In the genomic region with DNA sequence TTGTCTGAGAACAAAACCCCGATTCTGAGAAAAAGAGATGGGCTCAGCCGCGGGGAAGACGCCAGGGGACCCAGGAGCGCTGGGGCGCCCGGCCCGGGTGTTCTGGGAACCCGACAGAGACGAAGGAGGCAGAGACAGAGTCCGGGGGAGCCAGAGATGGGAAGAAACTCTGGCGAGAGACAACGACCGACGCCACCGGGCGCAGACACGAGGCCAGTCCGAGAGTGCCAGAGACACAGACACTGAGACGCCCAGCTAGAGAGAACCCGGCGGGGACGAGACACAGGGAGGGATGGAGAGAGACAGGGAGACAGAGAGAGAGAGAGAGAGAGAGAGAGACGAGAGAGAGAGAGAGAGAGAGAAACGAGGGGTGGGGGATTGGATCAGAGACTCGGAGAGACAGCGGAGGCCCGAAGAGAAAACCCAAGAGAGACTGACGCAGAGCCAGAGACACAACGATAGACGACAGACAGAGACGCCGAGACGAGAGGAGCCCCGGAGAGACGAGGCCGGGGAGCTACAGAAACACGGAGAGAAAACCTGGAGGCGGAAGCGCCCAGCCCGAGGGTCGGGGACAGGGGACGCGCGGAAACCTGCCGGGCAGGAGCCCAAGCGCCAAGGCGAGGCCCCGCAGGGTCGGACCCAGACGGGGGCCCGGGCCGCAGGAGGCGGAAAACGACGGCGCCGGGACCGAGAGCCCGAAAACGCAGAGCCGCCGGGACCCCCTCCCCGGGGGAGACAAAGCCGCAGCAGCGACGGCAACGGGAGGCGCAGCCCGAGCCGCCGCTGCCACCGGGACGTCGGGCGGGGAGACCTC, we compare ENCODE assay signal across 10 cellular contexts. TPM values are rescaled to one million over a fixed set of nuclear protein-coding genes. Genes with fewer than 3 reads are reported as not detected.
A peak's percentile ranks its signal among the peaks of the same experiment; 100 is the strongest.
DNase-seq lines count a peak whose midpoint lies in the region; ATAC-seq and TF ChIP-seq lines count a peak whose summit lies in the region.
"Had no signal": no experiment of that assay in that cellular context is flagged by ENCODE, and none has a peak within 500 bp of the region (broad histone marks: within the 10 kb centered on the region; RNA-seq: fewer than 3 reads in every experiment).

No MANE protein-coding gene starts in this region.

- peaks cover 3% of the 10 kb centered on the region for H3K36me3 Mint-ChIP-seq in activated T-helper 2 cell treated with anti-CD3 and anti-CD28 coated beads, Interferon-gamma antibody, Interleukin-2, Interleukin-4, amounts not matched to agents 10 μg/mL and 5 μg/mL and 100 μg/mL, durations not matched to agents 14 hours and 24 hours and 36 hours (ENCODE audit: low read depth)
- H3K36me3 Mint-ChIP-seq in type B pancreatic cell, result no peaks in the 10 kb centered on the region

- H3K27ac Mint-ChIP-seq in activated T-helper 2 cell treated with anti-CD3 and anti-CD28 coated beads, Interferon-gamma antibody, Interleukin-2, Interleukin-4, amounts not matched to agents 10 μg/mL and 5 μg/mL and 100 μg/mL, durations not matched to agents 14 hours and 24 hours and 36 hours, result no peak overlapping the region
- no peak overlapping the region for H3K27ac Mint-ChIP-seq in type B pancreatic cell

- H3K4me1 ChIP-seq in cardiac muscle cell (ENCODE audit: low read depth) (no peaks in the 10 kb centered on the region), lower lobe of right lung (peaks cover 4% of the 10 kb centered on the region)

- H3K9me3 Mint-ChIP-seq in activated T-helper 2 cell treated with anti-CD3 and anti-CD28 coated beads, Interferon-gamma antibody, Interleukin-2, Interleukin-4, amounts not matched to agents 10 μg/mL and 5 μg/mL and 100 μg/mL, durations not matched to agents 14 hours and 24 hours and 36 hours, result no peaks in the 10 kb centered on the region
- H3K9me3 Mint-ChIP-seq in type B pancreatic cell, result no peaks in the 10 kb centered on the region

- intact Hi-C loops in left ventricle myocardium superior (cut with micrococcal nuclease) (no loop called here), lower lobe of right lung (cut with DNase I) (no loop called here)
- intact Hi-C loops in activated T-helper 2 cell treated with anti-CD3 and anti-CD28 coated beads, Interferon-gamma antibody, Interleukin-2, Interleukin-4, amounts not matched to agents 10 μg/mL and 5 μg/mL and 100 μg/mL, durations not matched to agents 14 hours and 24 hours and 36 hours (cut with micrococcal nuclease), result no loop called here

- H3K36me3 ChIP-seq in cardiac muscle cell (no peaks in the 10 kb centered on the region), lower lobe of right lung (no peaks in the 10 kb centered on the region)

- H3K27me3 ChIP-seq in cardiac muscle cell, result peaks cover 70% of the 10 kb centered on the region
- H3K27me3 ChIP-seq in lower lobe of right lung (ENCODE audit: low read depth), result peaks cover 69% of the 10 kb centered on the region

- H3K9me3 ChIP-seq in cardiac muscle cell (ENCODE audit: low read depth) (no peaks in the 10 kb centered on the region), lower lobe of right lung (no peaks in the 10 kb centered on the region)

- no peak for ATAC-seq in left ventricle myocardium superior
- ATAC-seq in lower lobe of right lung, result no peak

- peaks cover 9% of the 10 kb centered on the region for H3K4me1 Mint-ChIP-seq in activated T-helper 2 cell treated with anti-CD3 and anti-CD28 coated beads, Interferon-gamma antibody, Interleukin-2, Interleukin-4, amounts not matched to agents 10 μg/mL and 5 μg/mL and 100 μg/mL, durations not matched to agents 14 hours and 24 hours and 36 hours (ENCODE audit: low read depth)
- peaks cover 4% of the 10 kb centered on the region for H3K4me1 Mint-ChIP-seq in type B pancreatic cell (ENCODE audit: unreplicated experiment)

- H3K4me3 ChIP-seq in cardiac muscle cell (peak overlapping the region; percentile 17), lower lobe of right lung (peak overlapping the region; percentile 23)

- H3K27me3 Mint-ChIP-seq in activated T-helper 2 cell treated with anti-CD3 and anti-CD28 coated beads, Interferon-gamma antibody, Interleukin-2, Interleukin-4, amounts not matched to agents 10 μg/mL and 5 μg/mL and 100 μg/mL, durations not matched to agents 14 hours and 24 hours and 36 hours (ENCODE audit: low read depth), result peaks cover 23% of the 10 kb centered on the region
- H3K27me3 Mint-ChIP-seq in type B pancreatic cell, result peaks cover 61% of the 10 kb centered on the region

- H3K27ac ChIP-seq in cardiac muscle cell, result no peak overlapping the region
- H3K27ac ChIP-seq in lower lobe of right lung, result no peak overlapping the region

- TF ChIP-seq CTCF in cardiac muscle cell (IDR thresholded peaks at IDR 0.05; ENCODE audit: low read depth, low read length) (no peak), lower lobe of right lung (IDR thresholded peaks at IDR 0.05) (no peak), type B pancreatic cell (conservative IDR thresholded peaks at IDR 0.05) (no peak)

- no peak for DNase-seq in cardiac muscle cell (ENCODE audit: low read depth in 1 of 2, low spot score in 1 of 2)
- no peak for DNase-seq in left ventricle myocardium superior
- no peak for DNase-seq in activated T-helper 2 cell treated with anti-CD3 and anti-CD28 coated beads, Interferon-gamma antibody, Interleukin-2, Interleukin-4, amounts not matched to agents 10 μg/mL and 5 μg/mL and 100 μg/mL, durations not matched to agents 14 hours and 24 hours and 36 hours (ENCODE audit: low spot score)
- peak; percentile 24 for DNase-seq in lower lobe of right lung
- no peak for DNase-seq in type B pancreatic cell (ENCODE audit: extremely low spot score, unreplicated experiment)
- no peak for DNase-seq in pons (ENCODE audit: low spot score)
- no peak for DNase-seq in islet precursor cell
- no peak for DNase-seq in activated effector memory CD4-positive, alpha-beta T cell treated with Interleukin-2 at 50 U/mL for 16 hours
- DNase-seq: DMS79, MV-4-11 had no signal

- H3K4me3 Mint-ChIP-seq in activated T-helper 2 cell treated with anti-CD3 and anti-CD28 coated beads, Interferon-gamma antibody, Interleukin-2, Interleukin-4, amounts not matched to agents 10 μg/mL and 5 μg/mL and 100 μg/mL, durations not matched to agents 14 hours and 24 hours and 36 hours (ENCODE audit: low read depth), result peak overlapping the region; percentile 5
- H3K4me3 Mint-ChIP-seq in type B pancreatic cell, result peak overlapping the region; percentile 84

RNA-seq across cellular contexts. Expression of gene NR5A1, which starts 3.3 kb away (rescaled TPM):
- 0.12 TPM in 1 of 2 replicates, not detected in the other for total RNA-seq in cardiac muscle cell
- polyA plus RNA-seq in cardiac muscle cell, result not detected in 2 replicates
- total RNA-seq in left ventricle myocardium superior, result not detected
- total RNA-seq in activated T-helper 2 cell treated with anti-CD3 and anti-CD28 coated beads, Interferon-gamma antibody, Interleukin-2, Interleukin-4, amounts not matched to agents 10 μg/mL and 5 μg/mL and 100 μg/mL, durations not matched to agents 14 hours and 24 hours and 36 hours, result not detected in 2 replicates
- not detected for total RNA-seq in lower lobe of right lung
- total RNA-seq in type B pancreatic cell (ENCODE audit: low replicate concordance), result 0.12 and 0.26 TPM in 2 replicates

RNA-seq across cellular contexts. Expression of gene ADGRD2, which starts 53.7 kb away (rescaled TPM):
- total RNA-seq in cardiac muscle cell, result not detected in 2 replicates
- 1.7 TPM in 1 of 2 replicates, not detected in the other for polyA plus RNA-seq in cardiac muscle cell
- total RNA-seq in left ventricle myocardium superior, result not detected
- total RNA-seq in activated T-helper 2 cell treated with anti-CD3 and anti-CD28 coated beads, Interferon-gamma antibody, Interleukin-2, Interleukin-4, amounts not matched to agents 10 μg/mL and 5 μg/mL and 100 μg/mL, durations not matched to agents 14 hours and 24 hours and 36 hours, result not detected in 2 replicates
- total RNA-seq in lower lobe of right lung, result not detected
- 0.21 and 0.31 TPM in 2 replicates for total RNA-seq in type B pancreatic cell (ENCODE audit: low replicate concordance)
